ENCODE assay signal across 32 cellular contexts in genomic region chr2:236287656-236288055, GRCh38. TPM values are rescaled to one million over a fixed set of nuclear protein-coding genes. Genes with fewer than 3 reads are reported as not detected.
"Had no signal": no experiment of that assay in that cellular context is flagged by ENCODE, and none has a peak within 500 bp of the region (broad histone marks: within the 10 kb centered on the region; RNA-seq: fewer than 3 reads in every experiment).

No MANE protein-coding gene starts in this region.

- H3K36me3 Mint-ChIP-seq: activated CD4-positive, alpha-beta memory T cell treated with anti-CD3 and anti-CD28 coated beads for 36 hours; activated naive CD8-positive, alpha-beta T cell had no signal

- ATAC-seq: activated CD4-positive, alpha-beta T cell treated with anti-CD3 and anti-CD28 coated beads for 36 hours; activated CD8-positive, alpha-beta T cell treated with anti-CD3 and anti-CD28 coated beads, Interleukin-2, amount 10 ng/mL, durations not matched to agents 7 days and 5 days; activated T-cell treated with anti-CD3 and anti-CD28 coated beads, Interleukin-2, amount 50 U/mL, for 4 hours; activated T-helper 17 cell treated with anti-CD3 and anti-CD28 coated beads, Interleukin-2, amount 50 U/mL, for 72 hours; heart left ventricle had no signal

- H3K4me1 Mint-ChIP-seq: activated CD4-positive, alpha-beta T cell treated with anti-CD3 and anti-CD28 coated beads for 36 hours; activated CD4-positive, alpha-beta T cell treated with anti-CD3 and anti-CD28 coated beads, Interleukin-2, amount 10 ng/mL, durations not matched to agents 24 days and 14 days; activated T-helper 17 cell treated with anti-CD3 and anti-CD28 coated beads, Interleukin-2, amount 50 U/mL, for 72 hours; central memory CD8-positive, alpha-beta T cell had no signal

- H3K9me3 Mint-ChIP-seq: activated CD4-positive, alpha-beta memory T cell treated with anti-CD3 and anti-CD28 coated beads for 36 hours; activated CD4-positive, alpha-beta T cell treated with anti-CD3 and anti-CD28 coated beads, Interleukin-2, amount 10 ng/mL, durations not matched to agents 24 days and 14 days; activated T-cell treated with anti-CD3 and anti-CD28 coated beads, Interleukin-2, amount 50 U/mL, for 4 hours; activated T-helper 17 cell treated with anti-CD3 and anti-CD28 coated beads, Interleukin-2, amount 50 U/mL, for 72 hours; central memory CD8-positive, alpha-beta T cell had no signal

- H3K27ac Mint-ChIP-seq: activated CD4-positive, alpha-beta memory T cell treated with anti-CD3 and anti-CD28 coated beads for 36 hours; activated CD4-positive, alpha-beta T cell treated with anti-CD3 and anti-CD28 coated beads for 36 hours; activated CD4-positive, alpha-beta T cell treated with anti-CD3 and anti-CD28 coated beads, Interleukin-2, amount 10 ng/mL, durations not matched to agents 24 days and 14 days; activated CD8-positive, alpha-beta T cell treated with anti-CD3 and anti-CD28 coated beads, Interleukin-2, amount 10 ng/mL, durations not matched to agents 7 days and 5 days; activated naive CD8-positive, alpha-beta T cell; activated T-helper 17 cell treated with anti-CD3 and anti-CD28 coated beads, Interleukin-2, amount 50 U/mL, for 72 hours; dendritic cell treated with granulocyte-macrophage colony-stimulating factor and Interleukin-4, amounts not matched to agents 40 ng/mL and 50 ng/mL, for 4 days had no signal

- DNase-seq: activated CD4-positive, alpha-beta memory T cell treated with anti-CD3 and anti-CD28 coated beads for 36 hours; activated CD4-positive, alpha-beta T cell treated with anti-CD3 and anti-CD28 coated beads for 36 hours; activated CD4-positive, alpha-beta T cell treated with anti-CD3 and anti-CD28 coated beads, Interleukin-2, amount 10 ng/mL, durations not matched to agents 24 days and 14 days; activated CD4-positive, CD25-positive, alpha-beta regulatory T cell; activated CD4-positive, CD25-positive, alpha-beta regulatory T cell treated with anti-CD3 and anti-CD28 coated beads, Interleukin-2, amount 50 U/mL, for 72 hours; activated CD8-positive, alpha-beta T cell treated with anti-CD3 and anti-CD28 coated beads, Interleukin-2, amount 10 ng/mL, durations not matched to agents 7 days and 5 days; activated effector memory CD4-positive, alpha-beta T cell treated with Interleukin-2 at 50 U/mL for 16 hours; activated gamma-delta T cell treated with Interleukin-2 at 50 U/mL for 16 hours; activated naive CD4-positive, alpha-beta T cell treated with anti-CD3 and anti-CD28 coated beads, Interleukin-2, amount 50 U/mL, for 16 hours; activated naive CD4-positive, alpha-beta T cell treated with Interleukin-2 at 50 U/mL for 16 hours; activated T-cell treated with anti-CD3 and anti-CD28 coated beads, Interleukin-2, amount 50 U/mL, for 4 hours; anterior cingulate cortex; dorsolateral prefrontal cortex; effector memory CD4-positive, alpha-beta T cell; erythroblast; esophagus squamous epithelium; glutamatergic neuron; heart left ventricle; T-helper 2 cell had no signal

- H3K9me3 ChIP-seq: esophagus squamous epithelium had no signal

- H3K36me3 ChIP-seq: brain microvascular endothelial cell, esophagus squamous epithelium, heart left ventricle had no signal

- H3K27me3 ChIP-seq: brain microvascular endothelial cell had no signal

- H3K27me3 Mint-ChIP-seq: dendritic cell treated with granulocyte-macrophage colony-stimulating factor and Interleukin-4, amounts not matched to agents 40 ng/mL and 50 ng/mL, for 4 days had no signal

- FAIRE-seq: astrocyte, bronchial epithelial cell, frontal cortex had no signal

- H3K4me1 ChIP-seq: esophagus squamous epithelium, heart left ventricle had no signal

- H3K4me3 Mint-ChIP-seq: activated CD4-positive, alpha-beta memory T cell treated with anti-CD3 and anti-CD28 coated beads for 36 hours; activated CD4-positive, alpha-beta T cell treated with anti-CD3 and anti-CD28 coated beads for 36 hours; activated CD4-positive, alpha-beta T cell treated with anti-CD3 and anti-CD28 coated beads, Interleukin-2, amount 10 ng/mL, durations not matched to agents 24 days and 14 days; activated CD8-positive, alpha-beta T cell treated with anti-CD3 and anti-CD28 coated beads, Interleukin-2, amount 10 ng/mL, durations not matched to agents 7 days and 5 days; activated naive CD8-positive, alpha-beta T cell; activated T-cell treated with anti-CD3 and anti-CD28 coated beads, Interleukin-2, amount 50 U/mL, for 4 hours; activated T-helper 17 cell treated with anti-CD3 and anti-CD28 coated beads, Interleukin-2, amount 50 U/mL, for 72 hours; central memory CD8-positive, alpha-beta T cell; dendritic cell treated with granulocyte-macrophage colony-stimulating factor and Interleukin-4, amounts not matched to agents 40 ng/mL and 50 ng/mL, for 4 days had no signal

- H3K27ac ChIP-seq: brain microvascular endothelial cell, coronary artery, dorsolateral prefrontal cortex, esophagus squamous epithelium, heart left ventricle had no signal

- H3K4me3 ChIP-seq: coronary artery, dorsolateral prefrontal cortex, esophagus squamous epithelium, heart left ventricle had no signal

RNA-seq across cellular contexts. Expression of gene ASB18, which starts 23.4 kb away (rescaled TPM):
- total RNA-seq: activated CD4-positive, alpha-beta memory T cell treated with anti-CD3 and anti-CD28 coated beads for 36 hours; activated CD4-positive, alpha-beta T cell treated with anti-CD3 and anti-CD28 coated beads for 36 hours; activated CD4-positive, alpha-beta T cell treated with anti-CD3 and anti-CD28 coated beads, Interleukin-2, amount 10 ng/mL, durations not matched to agents 24 days and 14 days; activated CD8-positive, alpha-beta T cell treated with anti-CD3 and anti-CD28 coated beads, Interleukin-2, amount 10 ng/mL, durations not matched to agents 7 days and 5 days; activated T-cell treated with anti-CD3 and anti-CD28 coated beads, Interleukin-2, amount 50 U/mL, for 4 hours; activated T-helper 17 cell treated with anti-CD3 and anti-CD28 coated beads, Interleukin-2, amount 50 U/mL, for 72 hours; astrocyte; bronchial epithelial cell; esophagus squamous epithelium; fibroblast of lung; fibroblast of villous mesenchyme; T-helper 1 cell treated with Interleukin-12 subunit alpha and Interleukin-12 subunit beta and Interleukin-4 antibody, amounts not matched to agents 30 ng/mL and 1 ng/mL, for 36 hours had no signal
- polyA plus RNA-seq: adipose tissue, fibroblast of lung had no signal
